17 cellular contexts compared by ENCODE assay signal in genomic region chr13:27442797-27443196, GRCh38. TPM values are rescaled to one million over a fixed set of nuclear protein-coding genes. Genes with fewer than 3 reads are reported as not detected.
A peak's percentile ranks its signal among the peaks of the same experiment; 100 is the strongest.
DNase-seq lines count a peak whose midpoint lies in the region; ATAC-seq and TF ChIP-seq lines count a peak whose summit lies in the region.
"Had no signal": no experiment of that assay in that cellular context is flagged by ENCODE, and none has a peak within 500 bp of the region (broad histone marks: within the 10 kb centered on the region; RNA-seq: fewer than 3 reads in every experiment).

No MANE protein-coding gene starts in this region.

- H3K4me1 Mint-ChIP-seq in Calu3 (ENCODE audit: low read depth, unreplicated experiment): peaks cover 15% of the 10 kb centered on the region
- peaks cover 73% of the 10 kb centered on the region for H3K4me1 Mint-ChIP-seq in activated CD4-positive, alpha-beta memory T cell treated with anti-CD3 and anti-CD28 coated beads, Interleukin-2, amount 10 ng/mL, durations not matched to agents 7 days and 5 days
- H3K4me1 Mint-ChIP-seq in memory B cell: peaks cover 37% of the 10 kb centered on the region

- peaks cover 39 to 98% (median 80%) of the 10 kb centered on the region in 10 experiments for H3K4me1 ChIP-seq in BLaER1 treated with 17β-estradiol and CSF1 and Interleukin-3, amounts not matched to agents 10 nM and 100 nM
- H3K4me1 ChIP-seq in body of pancreas: peaks cover 8% of the 10 kb centered on the region
- H3K4me1 ChIP-seq: BE2C, uterus had no signal

- H3K4me3 ChIP-seq in BLaER1 treated with 17β-estradiol and CSF1 and Interleukin-3, amounts not matched to agents 10 nM and 100 nM: 0 out of 20 replicates have a peak overlapping the region, but pooled peaks of 1 of the 10 experiments have one; percentile 24
- no peak overlapping the region for H3K4me3 ChIP-seq in body of pancreas
- H3K4me3 ChIP-seq: GM23248, heart right ventricle, uterus had no signal

- ATAC-seq in memory B cell (ENCODE audit: low read depth): no peak
- ATAC-seq in body of pancreas: no peak
- ATAC-seq: Panc1 had no signal

- intact Hi-C loops in Calu3 (cut with micrococcal nuclease; ENCODE audit: unreplicated experiment) (no loop called here), head of caudate nucleus (cut with DNase I) (no loop called here), body of pancreas (cut with DNase I) (no loop called here)

- TF ChIP-seq POLR2A in body of pancreas (IDR thresholded peaks at IDR 0.05): no peak

- no peaks in the 10 kb centered on the region for H3K27me3 ChIP-seq in BLaER1 treated with 17β-estradiol and CSF1 and Interleukin-3, amounts not matched to agents 10 nM and 100 nM
- H3K27me3 ChIP-seq in body of pancreas: no peaks in the 10 kb centered on the region
- H3K27me3 ChIP-seq: BE2C, heart right ventricle, uterus had no signal

- CTCF ChIA-PET in Calu3 (lab: Charles Lee): interaction anchor here (0.6 kb wide), 1 partner anchor 620 kb away, joined by 6 read pairs; no protein-coding TSS in a partner anchor
- CTCF ChIA-PET in activated CD4-positive, alpha-beta memory T cell treated with anti-CD3 and anti-CD28 coated beads, Interleukin-2, amount 10 ng/mL, durations not matched to agents 7 days and 5 days (lab: Charles Lee): interaction anchor here (1.0 kb wide), 2 partner anchors 8 to 17 kb away, joined by 3 read pairs; no protein-coding TSS in a partner anchor

- H3K4me2 ChIP-seq in BLaER1 treated with 17β-estradiol and CSF1 and Interleukin-3, amounts not matched to agents 10 nM and 100 nM: peak overlapping the region; percentile 62 to 97 (median 80)

- POLR2A ChIA-PET in activated CD4-positive, alpha-beta memory T cell treated with anti-CD3 and anti-CD28 coated beads, Interleukin-2, amount 10 ng/mL, durations not matched to agents 7 days and 5 days (lab: Charles Lee): interaction anchor here (1.4 to 4.9 kb wide), 6 partner anchors 8 to 178 kb away, joined by 3 to 113 read pairs (median 7); partner anchors contain the start of genes GTF3A and LNX2

- H3K36me3 Mint-ChIP-seq in Calu3 (ENCODE audit: insufficient read depth, unreplicated experiment) (no peaks in the 10 kb centered on the region), memory B cell (peaks cover 24% of the 10 kb centered on the region)
- peaks cover 49% of the 10 kb centered on the region for H3K36me3 Mint-ChIP-seq in activated CD4-positive, alpha-beta memory T cell treated with anti-CD3 and anti-CD28 coated beads, Interleukin-2, amount 10 ng/mL, durations not matched to agents 7 days and 5 days (ENCODE audit: low read depth)

- TF ChIP-seq CTCF in Calu3 (IDR thresholded peaks at IDR 0.05; ENCODE audit: unreplicated experiment) (no peak), body of pancreas (IDR thresholded peaks at IDR 0.05) (no peak)

- DNase-seq in Calu3 (no peak), memory B cell (ENCODE audit: low spot score in 2 of 2) (no peak), head of caudate nucleus (no peak), body of pancreas (no peak), iPS-NIHi11 (ENCODE audit: low spot score) (no peak)
- no peak for DNase-seq in activated CD4-positive, alpha-beta memory T cell treated with anti-CD3 and anti-CD28 coated beads, Interleukin-2, amount 10 ng/mL, durations not matched to agents 7 days and 5 days
- no peak for DNase-seq in effector CD4-positive, alpha-beta T cell
- DNase-seq: BE2C, cerebellar nuclear complex, GM23248, heart right ventricle, NCI-H1105, NCI-H446 treated with DMSO at 0.1 percent for 48 hours, right cardiac atrium, uterus had no signal

- BruUV-seq in Calu3 (replicated peaks; lab: Mats Ljungman, UMichigan): no TSS peak

- 87 to 96% methylated on average over 7 of the region's 7 CpGs for WGBS in body of pancreas, 2 donors

- H3K27ac Mint-ChIP-seq in Calu3 (ENCODE audit: unreplicated experiment) (no peak overlapping the region), memory B cell (peak overlapping the region; percentile 84)
- peak overlapping the region; percentile 61 for H3K27ac Mint-ChIP-seq in activated CD4-positive, alpha-beta memory T cell treated with anti-CD3 and anti-CD28 coated beads, Interleukin-2, amount 10 ng/mL, durations not matched to agents 7 days and 5 days

- no peaks in the 10 kb centered on the region for H3K9me3 ChIP-seq in BLaER1 treated with 17β-estradiol and CSF1 and Interleukin-3, amounts not matched to agents 10 nM and 100 nM (replicated peaks in 1 of 11)
- H3K9me3 ChIP-seq in body of pancreas: no peaks in the 10 kb centered on the region
- H3K9me3 ChIP-seq: BE2C, heart right ventricle, uterus had no signal

- H3K36me3 ChIP-seq in BLaER1 treated with 17β-estradiol and CSF1 and Interleukin-3, amounts not matched to agents 10 nM and 100 nM: peaks cover 23 to 69% (median 34%) of the 10 kb centered on the region in 11 experiments
- H3K36me3 ChIP-seq in body of pancreas (replicated peaks in 1 of 2; ENCODE audit: insufficient read depth in 1 of 2, low read depth in 2 of 2): peaks cover 0 to 5% of the 10 kb centered on the region in 2 donors
- H3K36me3 ChIP-seq: BE2C, uterus had no signal

- peak overlapping the region in 7 of 11 experiments; percentile 11 to 39 (median 27); a peak in 8 of 22 replicates for H3K9ac ChIP-seq in BLaER1 treated with 17β-estradiol and CSF1 and Interleukin-3, amounts not matched to agents 10 nM and 100 nM
- H3K9ac ChIP-seq: GM23248 had no signal

- H3K27ac ChIP-seq in BLaER1 treated with 17β-estradiol and CSF1 and Interleukin-3, amounts not matched to agents 10 nM and 100 nM: peak overlapping the region in 6 of 11 experiments; percentile 25 to 56 (median 44); a peak in 11 of 22 replicates
- no peak overlapping the region for H3K27ac ChIP-seq in body of pancreas
- H3K27ac ChIP-seq: GM23248, heart right ventricle, uterus had no signal

- H4K20me1 ChIP-seq in BLaER1 treated with 17β-estradiol and CSF1 and Interleukin-3, amounts not matched to agents 10 nM and 100 nM: peaks cover 4 to 54% (median 28%) of the 10 kb centered on the region in 11 experiments; a peak in 17 of 22 replicates

- no peaks in the 10 kb centered on the region for H3K27me3 Mint-ChIP-seq in Calu3 (ENCODE audit: unreplicated experiment)
- H3K27me3 Mint-ChIP-seq in activated CD4-positive, alpha-beta memory T cell treated with anti-CD3 and anti-CD28 coated beads, Interleukin-2, amount 10 ng/mL, durations not matched to agents 7 days and 5 days: no peaks in the 10 kb centered on the region
- no peaks in the 10 kb centered on the region for H3K27me3 Mint-ChIP-seq in memory B cell

- H3K9me3 Mint-ChIP-seq in Calu3 (ENCODE audit: low read depth, unreplicated experiment): no peaks in the 10 kb centered on the region
- H3K9me3 Mint-ChIP-seq in activated CD4-positive, alpha-beta memory T cell treated with anti-CD3 and anti-CD28 coated beads, Interleukin-2, amount 10 ng/mL, durations not matched to agents 7 days and 5 days: no peaks in the 10 kb centered on the region
- H3K9me3 Mint-ChIP-seq in memory B cell: no peaks in the 10 kb centered on the region

- H3K4me3 Mint-ChIP-seq in Calu3 (ENCODE audit: low read depth, unreplicated experiment) (peak overlapping the region; percentile 1), memory B cell (peak overlapping the region; percentile 56)
- peak overlapping the region; percentile 51 for H3K4me3 Mint-ChIP-seq in activated CD4-positive, alpha-beta memory T cell treated with anti-CD3 and anti-CD28 coated beads, Interleukin-2, amount 10 ng/mL, durations not matched to agents 7 days and 5 days

RNA-seq across cellular contexts. Expression of gene MTIF3, which starts 7.6 kb away (rescaled TPM):
- 21.5 and 25.1 TPM in 2 replicates for total RNA-seq in Calu3 (2022)
- total RNA-seq in activated CD4-positive, alpha-beta memory T cell treated with anti-CD3 and anti-CD28 coated beads, Interleukin-2, amount 10 ng/mL, durations not matched to agents 7 days and 5 days: 10 to 100 TPM; 61.6 to 61.8 TPM
- total RNA-seq in body of pancreas: 10 to 100 TPM; 26.0 to 51.1 TPM

RNA-seq across cellular contexts. Expression of gene GTF3A, which starts 18.4 kb away (rescaled TPM):
- total RNA-seq in Calu3 (2022): 89.6 and 95.0 TPM in 2 replicates
- 100 to 1,000 TPM; 187 to 189 TPM for total RNA-seq in activated CD4-positive, alpha-beta memory T cell treated with anti-CD3 and anti-CD28 coated beads, Interleukin-2, amount 10 ng/mL, durations not matched to agents 7 days and 5 days
- total RNA-seq in body of pancreas: 10 to 100 TPM; 54.7 to 94.2 TPM

Comparison
In these comparisons a context has a peak if more than half of its experiments do, and no peak if none do; other contexts are left out.
1. H3K27ac ChIP-seq: peak in BLaER1 treated with 17β-estradiol and CSF1 and Interleukin-3, amounts not matched to agents 10 nM and 100 nM (6 of 11); none in body of pancreas (0 of 4).
2. H3K4me3 Mint-ChIP-seq: peak in every context shown above with its lines; median percentile 56 in memory B cell; 51 in activated CD4-positive, alpha-beta memory T cell treated with anti-CD3 and anti-CD28 coated beads, Interleukin-2, amount 10 ng/mL, durations not matched to agents 7 days and 5 days; 1 in Calu3.